1 cellular context compared by ENCODE assay signal in the genomic region with DNA sequence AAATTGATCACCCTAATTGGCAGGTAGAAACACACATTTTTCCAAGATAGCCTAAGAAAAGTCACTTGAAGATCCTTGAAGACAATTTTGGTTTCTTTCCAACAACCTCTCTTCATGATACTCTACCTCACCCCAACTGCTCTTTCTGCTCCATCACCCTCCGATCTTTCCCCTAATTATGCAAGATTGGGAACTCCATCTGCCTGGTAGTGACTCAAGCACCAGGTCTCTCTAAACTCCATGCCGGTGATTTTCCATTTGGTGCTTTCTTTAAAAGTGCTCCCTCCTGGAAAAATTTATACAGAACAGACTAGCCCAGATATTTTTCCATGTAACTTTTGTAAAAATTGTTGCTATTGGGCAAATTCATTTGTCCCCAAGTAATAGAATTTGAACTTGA.
TF ChIP-seq lines count a peak whose summit lies in the region.

No MANE protein-coding gene starts in this region.

TF ChIP-seq in HCT116, 20 proteins besides CTCF, POLR2A, EP300 and RAD21:
- no peak for TF ChIP-seq SRF (IDR thresholded peaks at IDR 0.05; ENCODE audit: low read depth)
- no peak for TF ChIP-seq CBX3 (IDR thresholded peaks at IDR 0.05; ENCODE audit: low read depth)
TF ChIP-seq in HCT116: peak in this region for 0.
